8 cellular contexts compared by ENCODE assay signal in genomic region chr15:63474810-63475316, GRCh38. TPM values are rescaled to one million over a fixed set of nuclear protein-coding genes. Genes with fewer than 3 reads are reported as not detected.
A peak's percentile ranks its signal among the peaks of the same experiment; 100 is the strongest.
DNase-seq lines count a peak whose midpoint lies in the region; ATAC-seq, FAIRE-seq and TF ChIP-seq lines count a peak whose summit lies in the region.

No MANE protein-coding gene starts in this region.

- no peaks in the 10 kb centered on the region for H3K9me2 ChIP-seq in GM23338 (ENCODE audit: insufficient read depth)

- POLR2A ChIA-PET in activated B cell treated with CpG ODN at 0.5 μM for 24 hours (lab: Charles Lee) = interaction anchor here (0.5 to 18.4 kb wide), 11 partner anchors 10 to 688 kb away, joined by 3 to 509 read pairs (median 8); partner anchors contain the start of genes PPIB and USP3

- no peak overlapping the region for H3K4me2 ChIP-seq in GM23338

- 0 out of 2 replicates have a peak, but pooled peaks cover 7% of the 10 kb centered on the region for H3K4me1 ChIP-seq in GM23338 (ENCODE audit: insufficient read depth)

- no peak for FAIRE-seq in urothelium cell line (lab: Jason Lieb, UNC)
- FAIRE-seq in HTR-8/SVneo (lab: Jason Lieb, UNC) = no peak

- peaks cover 80% of the 10 kb centered on the region for H3K4me1 Mint-ChIP-seq in activated B cell treated with CpG ODN at 0.5 μM for 24 hours
- peaks cover 30% of the 10 kb centered on the region for H3K4me1 Mint-ChIP-seq in progenitor cell of endocrine pancreas (ENCODE audit: low read depth)
- H3K4me1 Mint-ChIP-seq in GM23338 = peaks cover 20% of the 10 kb centered on the region

- intact Hi-C loops in activated B cell treated with CpG ODN at 0.5 μM for 24 hours (cut with micrococcal nuclease) = loop anchor here (1.0 to 2.0 kb wide), 7 partner anchors 12 to 678 kb away; partner anchors contain the start of genes RAB8B and USP3

- H3K79me2 ChIP-seq in GM23338 (replicated peaks; ENCODE audit: insufficient read depth) = no peaks in the 10 kb centered on the region

- TF ChIP-seq CTCF in GM10266 (IDR thresholded peaks at IDR 0.05; ENCODE audit: control insufficient read depth, insufficient read depth, low read depth, missing control alignments) (no peak), activated B cell treated with CpG ODN at 0.5 μM for 24 hours (IDR thresholded peaks at IDR 0.05) (no peak), progenitor cell of endocrine pancreas (IDR thresholded peaks at IDR 0.05; ENCODE audit: unreplicated experiment) (no peak), GM23338 (conservative IDR thresholded peaks at IDR 0.05; ENCODE audit: low read depth in 2 of 2) (no peak)

- H3K36me3 Mint-ChIP-seq in activated B cell treated with CpG ODN at 0.5 μM for 24 hours (ENCODE audit: low read depth) (no peaks in the 10 kb centered on the region), progenitor cell of endocrine pancreas (ENCODE audit: insufficient read depth) (no peaks in the 10 kb centered on the region), GM23338 (ENCODE audit: low read depth) (peaks cover 6% of the 10 kb centered on the region; the same call in 2 of the 3 replicates)

- no peaks in the 10 kb centered on the region for H3F3A ChIP-seq in GM23338 (replicated peaks; ENCODE audit: low read depth)

- H3K27me3 ChIP-seq in GM23338 (ENCODE audit: insufficient read depth) = no peaks in the 10 kb centered on the region

- no peak overlapping the region for H3K4me3 ChIP-seq in GM23338

- CTCF ChIA-PET in activated B cell treated with CpG ODN at 0.5 μM for 24 hours (lab: Charles Lee) = interaction anchor here (1.1 to 5.4 kb wide), 10 partner anchors 9 to 135 kb away, joined by 3 to 30 read pairs (median 4); partner anchors contain the start of gene USP3

- no peaks in the 10 kb centered on the region for H4K20me1 ChIP-seq in GM23338 (replicated peaks; ENCODE audit: insufficient read depth)

- H3K4me3 Mint-ChIP-seq in activated B cell treated with CpG ODN at 0.5 μM for 24 hours (peak overlapping the region; percentile 83), progenitor cell of endocrine pancreas (ENCODE audit: low read depth) (no peak overlapping the region), GM23338 (no peak overlapping the region)

- no peak overlapping the region for H3K27ac ChIP-seq in GM23338 (ENCODE audit: low read depth)

- H3K9me3 Mint-ChIP-seq in activated B cell treated with CpG ODN at 0.5 μM for 24 hours (no peaks in the 10 kb centered on the region), progenitor cell of endocrine pancreas (ENCODE audit: low read depth) (no peaks in the 10 kb centered on the region), GM23338 (peaks cover 10% of the 10 kb centered on the region; the same call in 2 of the 3 replicates)

- ATAC-seq in GM19397 (IDR thresholded peaks at IDR 0.05; ENCODE audit: unreplicated experiment) (peak; percentile 61), HG03432 (IDR thresholded peaks at IDR 0.05; ENCODE audit: unreplicated experiment) (peak; percentile 66), activated B cell treated with CpG ODN at 0.5 μM for 24 hours (ENCODE audit: low read depth) (peak; percentile 72), GM23338 (no peak)

- peak overlapping the region; percentile 99 for H3K27ac Mint-ChIP-seq in activated B cell treated with CpG ODN at 0.5 μM for 24 hours
- H3K27ac Mint-ChIP-seq in progenitor cell of endocrine pancreas = peak overlapping the region; percentile 87
- H3K27ac Mint-ChIP-seq in GM23338 = no peak overlapping the region

- peak; percentile 64 for DNase-seq in GM10266 (ENCODE audit: extremely low spot score)
- peak; percentile 58 for DNase-seq in activated B cell treated with CpG ODN at 0.5 μM for 24 hours
- no peak for DNase-seq in progenitor cell of endocrine pancreas (ENCODE audit: low spot score, unreplicated experiment)
- DNase-seq in GM23338 (ENCODE audit: low spot score) = no peak
- no peak for DNase-seq in urothelium cell line (ENCODE audit: low spot score)
- no peak for DNase-seq in HTR-8/SVneo (ENCODE audit: insufficient read length, low spot score)

- H2AFZ ChIP-seq in GM23338 = no peak overlapping the region

- H3K27me3 Mint-ChIP-seq in activated B cell treated with CpG ODN at 0.5 μM for 24 hours = no peaks in the 10 kb centered on the region
- peaks cover 14% of the 10 kb centered on the region for H3K27me3 Mint-ChIP-seq in progenitor cell of endocrine pancreas
- H3K27me3 Mint-ChIP-seq in GM23338 (ENCODE audit: insufficient read depth, low read depth, poor library complexity) = peaks cover 6% of the 10 kb centered on the region

- H3K36me3 ChIP-seq in GM23338 (ENCODE audit: insufficient read depth) = no peaks in the 10 kb centered on the region

TF ChIP-seq in GM23338, 12 proteins besides CTCF, POLR2A, EP300 and RAD21 (continues in another document):
- no peak for TF ChIP-seq CREB1 (CRISPR knock-in tag; IDR thresholded peaks at IDR 0.05; ENCODE audit: low read depth)
- no peak for TF ChIP-seq POLR2AphosphoS5 (IDR thresholded peaks at IDR 0.05; ENCODE audit: low read depth)
- TF ChIP-seq ZNF114 (CRISPR knock-in tag; IDR thresholded peaks at IDR 0.05) = no peak
- TF ChIP-seq ETS1 (IDR thresholded peaks at IDR 0.05) = no peak
- no peak for TF ChIP-seq STAT1 (IDR thresholded peaks at IDR 0.05; ENCODE audit: unreplicated experiment)
- TF ChIP-seq ZNF462 (CRISPR knock-in tag; IDR thresholded peaks at IDR 0.05) = no peak
- no peak for TF ChIP-seq JUNB (IDR thresholded peaks at IDR 0.05; ENCODE audit: unreplicated experiment)
- no peak for TF ChIP-seq ZNF331 (CRISPR knock-in tag; IDR thresholded peaks at IDR 0.05; ENCODE audit: low read depth)

RNA-seq across cellular contexts. Expression of gene USP3, which starts 29.5 kb away (rescaled TPM):
- total RNA-seq in activated B cell treated with CpG ODN at 0.5 μM for 24 hours (92.7 and 110 TPM in 2 replicates), progenitor cell of endocrine pancreas (77.0 and 81.2 TPM in 2 replicates)
- total RNA-seq in GM23338 (2014; rRNA removed; shearing (Covaris generic)) = 9.7 and 22.5 TPM in 2 replicates
- 7.6 and 9.9 TPM in 2 replicates for polyA plus RNA-seq in GM23338 (2016; fragmentation: Nextera tagmentation; extraction: Ambion mirVana)

Comparison
In these comparisons a context has a peak if more than half of its experiments do, and no peak if none do; other contexts are left out.
1. DNase-seq: peak in GM10266 (single experiment) and activated B cell treated with CpG ODN at 0.5 μM for 24 hours (single experiment); none in progenitor cell of endocrine pancreas (single experiment), GM23338 (single experiment), urothelium cell line (single experiment) and HTR-8/SVneo (single experiment).